In the genomic region with DNA sequence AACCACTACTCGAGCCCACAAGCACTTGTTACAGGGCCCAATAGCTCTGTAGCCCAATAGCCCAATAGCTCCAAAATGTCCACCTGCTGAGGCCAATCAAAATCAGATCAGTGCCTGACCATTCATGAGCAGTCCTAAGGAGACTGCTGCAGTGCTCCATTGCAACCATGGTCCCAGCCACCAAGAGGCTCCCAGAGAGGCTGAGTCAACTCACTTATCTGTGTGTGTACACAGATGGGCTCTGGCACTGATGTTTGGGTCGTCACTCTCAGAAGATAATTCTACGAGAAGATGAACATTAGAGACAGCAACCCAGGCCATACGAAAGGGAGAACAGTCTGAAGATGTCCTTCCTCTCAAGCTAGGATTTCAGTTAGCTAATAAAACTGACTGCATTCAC, we compare ENCODE assay signal across 21 cellular contexts. TPM values are rescaled to one million over a fixed set of nuclear protein-coding genes. Genes with fewer than 3 reads are reported as not detected.
DNase-seq lines count a peak whose midpoint lies in the region; ATAC-seq, FAIRE-seq and TF ChIP-seq lines count a peak whose summit lies in the region.
"Had no signal": no experiment of that assay in that cellular context is flagged by ENCODE, and none has a peak within 500 bp of the region (broad histone marks: within the 10 kb centered on the region; RNA-seq: fewer than 3 reads in every experiment).

No MANE protein-coding gene starts in this region.

- TF ChIP-seq POLR2A in HepG2 (IDR thresholded peaks at IDR 0.05; ENCODE audit: insufficient read depth in 1 of 2, low read depth in 2 of 2, low read length in 2 of 2) (no peak), right lobe of liver (IDR thresholded peaks at IDR 0.05) (no peak), K562 (conservative IDR thresholded peaks at IDR 0.05) (no peak)

- in situ Hi-C loops in HepG2 (cut with HindIII; ENCODE audit: extremely low pct_ligation_motif_present, low pct_unique_long_range_greater_than_20kb): no loop called here
- in situ Hi-C loops in K562 (cut with MboI): no loop called here

- no peaks in the 10 kb centered on the region for H3K9me1 ChIP-seq in K562 (ENCODE audit: control insufficient read depth, insufficient read depth, low read length)

- H3K27ac ChIP-seq in HepG2 (ENCODE audit: extremely low read length, insufficient read depth, low read length) (no peak overlapping the region), right lobe of liver (no peak overlapping the region), K562 (ENCODE audit: extremely low read depth, low read depth, low read length) (no peak overlapping the region), mesenchymal stem cell (ENCODE audit: low read length, poor library complexity, severe bottlenecking) (no peak overlapping the region)

- POLR2A ChIA-PET in HepG2 (lab: Yijun Ruan, JAX) (no interaction called here), K562 (lab: Yijun Ruan, JAX) (interaction anchor here (1.6 kb wide), 1 partner anchor 47 kb away, joined by 3 read pairs; no protein-coding TSS in a partner anchor)

- H3K4ac ChIP-seq in mesenchymal stem cell (ENCODE audit: low read depth in 1 of 2, low read length in 2 of 2): no peak overlapping the region

- no peak overlapping the region for H2BK12ac ChIP-seq in mesenchymal stem cell (ENCODE audit: low read length in 2 of 2)

- FAIRE-seq in HepG2 (lab: Jason Lieb, UNC): no peak
- FAIRE-seq in K562 (lab: Jason Lieb, UNC): peak; percentile 72
- FAIRE-seq: A204.1, H1 had no signal

- no peak overlapping the region for H2AFZ ChIP-seq in HepG2 (ENCODE audit: low read length)
- no peak overlapping the region for H2AFZ ChIP-seq in K562 (ENCODE audit: low read depth, low read length)
- H2AFZ ChIP-seq in mesenchymal stem cell (ENCODE audit: low read depth, low read length): no peak overlapping the region

- no peak for TF ChIP-seq CTCF in HepG2 (CRISPR knock-in tag; IDR thresholded peaks at IDR 0.05)
- TF ChIP-seq CTCF in right lobe of liver (IDR thresholded peaks at IDR 0.05): no peak
- no peak for TF ChIP-seq CTCF in K562 (IDR thresholded peaks at IDR 0.05 in 2 of 3, conservative IDR thresholded peaks at IDR 0.05 in 1 of 3; ENCODE audit: insufficient read depth in 2 of 3, low read depth in 1 of 3, low read length in 3 of 3)

- H3K27me3 ChIP-seq in HepG2 (ENCODE audit: control insufficient read depth in 1 of 2, insufficient read depth in 2 of 2, low read length in 2 of 2): peaks cover 0 to 2% of the 10 kb centered on the region in 2 experiments; a peak in 1 of 5 replicates
- no peaks in the 10 kb centered on the region for H3K27me3 ChIP-seq in right lobe of liver
- H3K27me3 ChIP-seq in K562 (ENCODE audit: control insufficient read depth in 2 of 2, insufficient read depth in 2 of 2, low read length in 2 of 2): 0 out of 5 replicates have a peak, but pooled peaks cover 0 to 4% of the 10 kb centered on the region in 2 experiments
- H3K27me3 ChIP-seq in mesenchymal stem cell (ENCODE audit: control insufficient read depth in 1 of 2, insufficient read depth in 1 of 2, low read length in 2 of 2): no peaks in the 10 kb centered on the region
- H3K27me3 ChIP-seq: BE2C had no signal

- H3K4me2 ChIP-seq in HepG2 (ENCODE audit: low read depth, low read length) (no peak overlapping the region), K562 (ENCODE audit: insufficient read depth, low read length) (peak overlapping the region; percentile 12; the same call in 1 of the 2 replicates), mesenchymal stem cell (ENCODE audit: low read length, poor library complexity, severe bottlenecking) (no peak overlapping the region)

- no peak overlapping the region for H4K8ac ChIP-seq in mesenchymal stem cell (ENCODE audit: low read length)

- H3K36me3 ChIP-seq in HepG2 (replicated peaks in 1 of 2; ENCODE audit: control insufficient read depth in 1 of 2, insufficient read depth in 2 of 2, low read length in 2 of 2) (no peaks in the 10 kb centered on the region), right lobe of liver (no peaks in the 10 kb centered on the region), K562 (ENCODE audit: control insufficient read depth, insufficient read depth, low read length) (no peaks in the 10 kb centered on the region), mesenchymal stem cell (ENCODE audit: control insufficient read depth in 1 of 2, insufficient read depth in 2 of 2, low read depth in 1 of 2, low read length in 2 of 2) (no peaks in the 10 kb centered on the region)
- H3K36me3 ChIP-seq: BE2C had no signal

- no peak overlapping the region for H3K23ac ChIP-seq in mesenchymal stem cell (ENCODE audit: low read length in 2 of 2)

- H3K4me3 ChIP-seq in HepG2 (replicated peaks in 1 of 3; ENCODE audit: insufficient read depth in 1 of 3, low read depth in 2 of 3, low read length in 3 of 3): no peak overlapping the region
- no peak overlapping the region for H3K4me3 ChIP-seq in right lobe of liver
- H3K4me3 ChIP-seq in K562: no peak overlapping the region
- no peak overlapping the region for H3K4me3 ChIP-seq in mesenchymal stem cell (ENCODE audit: insufficient read depth in 1 of 2, low read depth in 1 of 2, low read length in 2 of 2)

- BruUV-seq in HepG2 (replicated peaks; lab: Mats Ljungman, UMichigan) (no TSS peak), K562 (replicated peaks; lab: Mats Ljungman, UMichigan) (no TSS peak)

- no peaks in the 10 kb centered on the region for H3K79me1 ChIP-seq in mesenchymal stem cell (replicated peaks; ENCODE audit: low read length, poor library complexity, severe bottlenecking)

- no peak for TF ChIP-seq EP300 in HepG2 (IDR thresholded peaks at IDR 0.05; ENCODE audit: low read depth in 2 of 2, low read length in 2 of 2)
- TF ChIP-seq EP300 in HepG2 (CRISPR knock-in tag; IDR thresholded peaks at IDR 0.05; ENCODE audit: borderline replicate concordance): no peak
- no peak for TF ChIP-seq EP300 in K562 (IDR thresholded peaks at IDR 0.05; ENCODE audit: low read length)

- H4K20me1 ChIP-seq in HepG2 (ENCODE audit: insufficient read depth, low read length): no peaks in the 10 kb centered on the region
- no peaks in the 10 kb centered on the region for H4K20me1 ChIP-seq in K562 (replicated peaks; ENCODE audit: control insufficient read depth, insufficient read depth, low read length)

- no peak overlapping the region for H2BK15ac ChIP-seq in mesenchymal stem cell (ENCODE audit: low read depth, poor library complexity, severe bottlenecking)

- H2BK5ac ChIP-seq in mesenchymal stem cell (ENCODE audit: low read depth, low read length, poor library complexity, severe bottlenecking): no peak overlapping the region

- H3K9ac ChIP-seq in HepG2 (ENCODE audit: insufficient read depth, low read depth, low read length) (no peak overlapping the region), K562 (ENCODE audit: insufficient read depth in 1 of 2, low read depth in 2 of 2, low read length in 2 of 2) (no peak overlapping the region), mesenchymal stem cell (ENCODE audit: low read length) (no peak overlapping the region)

- CTCF ChIA-PET in HepG2 (lab: Yijun Ruan, JAX; ENCODE audit: low intra/inter-chr PET ratio, low total read pairs): no interaction called here
- CTCF ChIA-PET in K562 (lab: Yijun Ruan, JAX; ENCODE audit: low intra/inter-chr PET ratio): no interaction called here

- no peak overlapping the region for H4K91ac ChIP-seq in mesenchymal stem cell (ENCODE audit: low read length)

- ATAC-seq in HepG2 (0 out of 3 replicates have a peak, but pooled peaks have one; percentile 42), right lobe of liver (no peak), K562 (peak; percentile 85), HG03342 (IDR thresholded peaks at IDR 0.05; ENCODE audit: unreplicated experiment) (no peak)

- DNase-seq in HepG2 (ENCODE audit: low spot score) (no peak), right lobe of liver (no peak), K562 (ENCODE audit: extremely low read depth in 1 of 4, low spot score in 3 of 4) (peak in 2 of 4 experiments; percentile 35 to 46), mesenchymal stem cell (peak; percentile 33), putamen (ENCODE audit: low spot score) (no peak), A172 (ENCODE audit: low spot score) (no peak)
- DNase-seq: ACHN; BE2C; C1 segment of cervical spinal cord; CD4-positive, CD25-positive, alpha-beta regulatory T cell; CD8-positive, alpha-beta memory T cell; COR-L47; DMS 273 treated with DMSO at 0.1 percent for 48 hours; DMS79; GDM1; H9; KG1 had no signal

- H3K79me2 ChIP-seq in HepG2 (ENCODE audit: insufficient read depth, low read length) (no peaks in the 10 kb centered on the region), K562 (ENCODE audit: control insufficient read depth, insufficient read depth, low read length) (no peaks in the 10 kb centered on the region)

- H2BK120ac ChIP-seq in mesenchymal stem cell (ENCODE audit: low read depth, low read length): no peak overlapping the region

- WGBS in HepG2 (ENCODE audit: low lambda C conversion rate): 38% methylated on average over 4 of the region's 4 CpGs
- WGBS in right lobe of liver (ENCODE audit: insufficient coverage, low coverage, low lambda C conversion rate, missing lambda C conversion rate): 83% methylated on average over 3 of the region's 4 CpGs
- WGBS in K562 (ENCODE audit: insufficient coverage, low coverage, missing lambda C conversion rate): 0% methylated on average over 3 of the region's 4 CpGs
- 90% methylated on average over 4 of the region's 4 CpGs for WGBS in mesenchymal stem cell

- H3K14ac ChIP-seq in mesenchymal stem cell (ENCODE audit: low read length in 2 of 2): no peak overlapping the region

- H3K4me1 ChIP-seq in HepG2 (ENCODE audit: insufficient read depth, low read length): no peaks in the 10 kb centered on the region
- H3K4me1 ChIP-seq in right lobe of liver: no peaks in the 10 kb centered on the region
- peaks cover 0 to 3% of the 10 kb centered on the region in 2 experiments; a peak in 2 of 5 replicates for H3K4me1 ChIP-seq in K562 (replicated peaks in 1 of 2; ENCODE audit: control insufficient read depth in 2 of 2, insufficient read depth in 2 of 2, low read length in 2 of 2)
- H3K4me1 ChIP-seq in mesenchymal stem cell (ENCODE audit: control insufficient read depth, insufficient read depth, low read depth, low read length): peaks cover 12% of the 10 kb centered on the region

- intact Hi-C loops in HepG2 (cut with micrococcal nuclease; ENCODE audit: unreplicated experiment): no loop called here
- intact Hi-C loops in right lobe of liver (cut with DNase I): no loop called here
- intact Hi-C loops in K562 (cut with micrococcal nuclease): loop anchor here (10.0 kb wide), 1 partner anchor 99 kb away; no protein-coding TSS in a partner anchor

- no peaks in the 10 kb centered on the region for H3K9me3 ChIP-seq in HepG2 (ENCODE audit: low read length)
- no peaks in the 10 kb centered on the region for H3K9me3 ChIP-seq in right lobe of liver
- H3K9me3 ChIP-seq in K562 (replicated peaks; ENCODE audit: control insufficient read depth, insufficient read depth, low read depth, low read length): no peaks in the 10 kb centered on the region
- H3K9me3 ChIP-seq in mesenchymal stem cell (ENCODE audit: control insufficient read depth, low read length): no peaks in the 10 kb centered on the region
- H3K9me3 ChIP-seq: BE2C had no signal

- H2AK5ac ChIP-seq in mesenchymal stem cell (ENCODE audit: low read length, severe bottlenecking): no peak overlapping the region

- H3K18ac ChIP-seq in mesenchymal stem cell (ENCODE audit: low read depth in 1 of 2, low read length in 2 of 2): no peak overlapping the region

- no peak for TF ChIP-seq RAD21 in HepG2 (CRISPR knock-in tag; IDR thresholded peaks at IDR 0.05)
- 0 out of 4 replicates have a peak, but pooled peaks of 1 of the 2 experiments have one; percentile 11 for TF ChIP-seq RAD21 in K562 (CRISPR knock-in tag; conservative IDR thresholded peaks at IDR 0.05 in 1 of 2, IDR thresholded peaks at IDR 0.05 in 1 of 2)

RNA-seq across cellular contexts. Expression of a gene that starts 38.2 kb away (rescaled TPM):
- total RNA-seq in HepG2 (2016; rRNA removed; fragmentation: Illumina TruSeq; extraction: Trizol) (not detected in 2 replicates), right lobe of liver (1 to 10 TPM; 2.1 to 9.0 (median 2.8) TPM), K562 (2014; rRNA removed) (not detected in 2 replicates), K562 (2014; rRNA removed; fragmentation: Illumina TruSeq; extraction: Trizol) (not detected in 2 replicates), K562 (2015; rRNA removed; fragmentation: Illumina TruSeq; extraction: Trizol) (not detected in 2 replicates), K562 (2021) (not detected in 2 replicates)
- total RNA-seq in HepG2 (2016; cell fraction: cytosol; rRNA removed; fragmentation: Illumina TruSeq; extraction: Trizol; ENCODE audit: low read depth): not detected in 2 replicates
- total RNA-seq in HepG2 (2016; cell fraction: insoluble cytoplasmic fraction; rRNA removed; fragmentation: Illumina TruSeq; extraction: Trizol): not detected in 2 replicates
- not detected in 2 replicates for total RNA-seq in HepG2 (2016; cell fraction: membrane; rRNA removed; fragmentation: Illumina TruSeq; extraction: Trizol)
- total RNA-seq in HepG2 (2016; cell fraction: nucleus; rRNA removed; fragmentation: Illumina TruSeq; extraction: Trizol): not detected in 2 replicates
- polyA plus RNA-seq in HepG2 (2011; rRNA removed) (not detected in 2 replicates), K562 (2011; rRNA removed) (not detected in 2 replicates), K562 (2014; fragmentation: Illumina TruSeq; extraction: Trizol) (not detected in 2 replicates), K562 (2014; fragmentation: Nextera tagmentation; extraction: Ambion mirVana) (not detected), K562 (2014; rRNA removed) (0.13 TPM in 1 of 2 replicates, not detected in the other)
- not detected in 2 replicates for polyA plus RNA-seq in HepG2 (2011; cell fraction: cytosol; rRNA removed)
- polyA plus RNA-seq in HepG2 (2011; cell fraction: nucleus; rRNA removed): not detected in 2 replicates
- polyA plus RNA-seq in HepG2 (2012): not detected in 2 replicates
- not detected in 2 replicates for polyA plus RNA-seq in HepG2 (2016; cell fraction: cytosol; fragmentation: Illumina TruSeq; extraction: Trizol; ENCODE audit: low read depth)
- polyA plus RNA-seq in HepG2 (2016; cell fraction: insoluble cytoplasmic fraction; fragmentation: Illumina TruSeq; extraction: Trizol; ENCODE audit: low read depth): not detected in 2 replicates
- polyA plus RNA-seq in HepG2 (2016; cell fraction: membrane; fragmentation: Illumina TruSeq; extraction: Trizol; ENCODE audit: low read depth): not detected in 2 replicates
- polyA plus RNA-seq in HepG2 (2016; cell fraction: nucleus; fragmentation: Illumina TruSeq; extraction: Trizol; ENCODE audit: insufficient read depth, low read depth): not detected in 2 replicates
- not detected in 2 replicates for polyA minus RNA-seq in HepG2 (2011; rRNA and poly(A)+ RNA removed; ENCODE audit: low replicate concordance)
- polyA minus RNA-seq in HepG2 (2011; cell fraction: cytosol; rRNA and poly(A)+ RNA removed): not detected in 2 replicates
- not detected in 2 replicates for polyA minus RNA-seq in HepG2 (2011; cell fraction: nucleus; rRNA and poly(A)+ RNA removed)
- total RNA-seq in K562 (2011; cell fraction: chromatin; rRNA removed; ENCODE audit: low replicate concordance): not detected in 2 replicates
- total RNA-seq in K562 (2011; cell fraction: nucleolus; rRNA removed): not detected in 2 replicates
- total RNA-seq in K562 (2011; cell fraction: nucleoplasm; rRNA removed): not detected in 2 replicates
- not detected in 2 replicates for polyA plus RNA-seq in K562 (2011; cell fraction: cytosol; rRNA removed)
- polyA plus RNA-seq in K562 (2011; cell fraction: nucleus; rRNA removed): not detected in 2 replicates
- polyA plus RNA-seq in K562 (2012): not detected in 2 replicates
- not detected in 2 replicates for polyA minus RNA-seq in K562 (2011; rRNA and poly(A)+ RNA removed)
- polyA minus RNA-seq in K562 (2011; cell fraction: cytosol; rRNA and poly(A)+ RNA removed): not detected in 2 replicates
- polyA minus RNA-seq in K562 (2011; cell fraction: nucleus; rRNA and poly(A)+ RNA removed): not detected in 2 replicates
- 3.4 TPM for polyA plus RNA-seq in mesenchymal stem cell (2013, experiment 1 of 2)
- polyA plus RNA-seq in mesenchymal stem cell (2013, experiment 2 of 2): 3.5 TPM
- total RNA-seq in A172 (2014; rRNA removed; shearing (Covaris generic)): not detected in 2 replicates
- total RNA-seq: CD4-positive, CD25-positive, alpha-beta regulatory T cell had no signal
- polyA plus RNA-seq: IgD-negative memory B cell had no signal

Comparison
In these comparisons a context has a peak if more than half of its experiments do, and no peak if none do; other contexts are left out.
1. ATAC-seq: peak in HepG2 (single experiment) and K562 (single experiment); none in right lobe of liver (0 of 4) and HG03342 (single experiment).